ENCODE assay signal across 16 cellular contexts in genomic region chr1:184034761-184035379, GRCh38. TPM values are rescaled to one million over a fixed set of nuclear protein-coding genes. Genes with fewer than 3 reads are reported as not detected.
A peak's percentile ranks its signal among the peaks of the same experiment; 100 is the strongest.
DNase-seq lines count a peak whose midpoint lies in the region; ATAC-seq and TF ChIP-seq lines count a peak whose summit lies in the region.
"Had no signal": no experiment of that assay in that cellular context is flagged by ENCODE, and none has a peak within 500 bp of the region (broad histone marks: within the 10 kb centered on the region; RNA-seq: fewer than 3 reads in every experiment).

No MANE protein-coding gene starts in this region.

- no peaks in the 10 kb centered on the region for H3K9me3 Mint-ChIP-seq in HFFc6
- H3K9me3 Mint-ChIP-seq in activated T-helper 17 cell treated with anti-CD3 and anti-CD28 coated beads, Interleukin-2, amount 50 U/mL, for 72 hours: no peaks in the 10 kb centered on the region
- H3K9me3 Mint-ChIP-seq in activated naive CD8-positive, alpha-beta T cell treated with anti-CD3 and anti-CD28 coated beads, Interleukin-2, amount 50 U/mL, for 24 hours: no peaks in the 10 kb centered on the region
- H3K9me3 Mint-ChIP-seq in activated CD4-positive, alpha-beta T cell treated with anti-CD3 and anti-CD28 coated beads for 36 hours (ENCODE audit: low read depth): no peaks in the 10 kb centered on the region

- peak overlapping the region; percentile 97 for H3K27ac ChIP-seq in substantia nigra (ENCODE audit: low read depth, low read length, poor library complexity, severe bottlenecking)
- H3K27ac ChIP-seq: C4-2B, Peyer's patch, SJSA1 had no signal

- peaks cover 6% of the 10 kb centered on the region; the same call in 1 of the 2 replicates for H3K27me3 Mint-ChIP-seq in HFFc6 (ENCODE audit: insufficient read depth)
- H3K27me3 Mint-ChIP-seq in activated T-helper 17 cell treated with anti-CD3 and anti-CD28 coated beads, Interleukin-2, amount 50 U/mL, for 72 hours: peaks cover 46% of the 10 kb centered on the region
- H3K27me3 Mint-ChIP-seq in activated naive CD8-positive, alpha-beta T cell treated with anti-CD3 and anti-CD28 coated beads, Interleukin-2, amount 50 U/mL, for 24 hours: peaks cover 58% of the 10 kb centered on the region
- H3K27me3 Mint-ChIP-seq in activated CD4-positive, alpha-beta T cell treated with anti-CD3 and anti-CD28 coated beads for 36 hours: peaks cover 48% of the 10 kb centered on the region

- CTCF ChIA-PET in activated CD4-positive, alpha-beta T cell treated with anti-CD3 and anti-CD28 coated beads for 36 hours (lab: Charles Lee): interaction anchor here (0.7 kb wide), 1 partner anchor 16 kb away, joined by 3 read pairs; the partner anchor contains the start of gene TSEN15

- DNase-seq in HFFc6 (no peak), globus pallidus (ENCODE audit: low spot score) (peak; percentile 43), substantia nigra (lab: John Stamatoyannopoulos, UW) (no peak), HK-2 (ENCODE audit: unreplicated experiment) (no peak)
- DNase-seq in activated naive CD8-positive, alpha-beta T cell treated with anti-CD3 and anti-CD28 coated beads, Interleukin-2, amount 50 U/mL, for 24 hours: no peak
- DNase-seq in activated CD4-positive, alpha-beta T cell treated with anti-CD3 and anti-CD28 coated beads for 36 hours: no peak
- DNase-seq: ACHN, AML-193, DMS79, NCI-H1092, NCI-H1436 treated with DMSO at 0.1 percent for 48 hours, NCI-H2029, Peyer's patch had no signal

- no peak for ATAC-seq in activated T-helper 17 cell treated with anti-CD3 and anti-CD28 coated beads, Interleukin-2, amount 50 U/mL, for 72 hours (replicated peaks)
- ATAC-seq in activated naive CD8-positive, alpha-beta T cell treated with anti-CD3 and anti-CD28 coated beads, Interleukin-2, amount 50 U/mL, for 24 hours: no peak
- ATAC-seq in activated CD4-positive, alpha-beta T cell treated with anti-CD3 and anti-CD28 coated beads for 36 hours: no peak

- H3K4me3 Mint-ChIP-seq in HFFc6: no peak overlapping the region
- peak overlapping the region; percentile 77 for H3K4me3 Mint-ChIP-seq in activated T-helper 17 cell treated with anti-CD3 and anti-CD28 coated beads, Interleukin-2, amount 50 U/mL, for 72 hours
- H3K4me3 Mint-ChIP-seq in activated naive CD8-positive, alpha-beta T cell treated with anti-CD3 and anti-CD28 coated beads, Interleukin-2, amount 50 U/mL, for 24 hours: no peak overlapping the region
- no peak overlapping the region for H3K4me3 Mint-ChIP-seq in activated CD4-positive, alpha-beta T cell treated with anti-CD3 and anti-CD28 coated beads for 36 hours

- H3K36me3 Mint-ChIP-seq in HFFc6 (ENCODE audit: low read depth): no peaks in the 10 kb centered on the region
- H3K36me3 Mint-ChIP-seq in activated T-helper 17 cell treated with anti-CD3 and anti-CD28 coated beads, Interleukin-2, amount 50 U/mL, for 72 hours (ENCODE audit: low read depth): peaks cover 4% of the 10 kb centered on the region
- no peaks in the 10 kb centered on the region for H3K36me3 Mint-ChIP-seq in activated naive CD8-positive, alpha-beta T cell treated with anti-CD3 and anti-CD28 coated beads, Interleukin-2, amount 50 U/mL, for 24 hours (ENCODE audit: low read depth)
- no peaks in the 10 kb centered on the region for H3K36me3 Mint-ChIP-seq in activated CD4-positive, alpha-beta T cell treated with anti-CD3 and anti-CD28 coated beads for 36 hours (ENCODE audit: low read depth)

- POLR2A ChIA-PET in activated CD4-positive, alpha-beta T cell treated with anti-CD3 and anti-CD28 coated beads for 36 hours (lab: Charles Lee): interaction anchor here (0.6 kb wide), 1 partner anchor 552 kb away, joined by 3 read pairs; no protein-coding TSS in a partner anchor

- H3K27ac Mint-ChIP-seq in HFFc6: peak overlapping the region; percentile 68; the same call in 1 of the 2 replicates
- H3K27ac Mint-ChIP-seq in activated T-helper 17 cell treated with anti-CD3 and anti-CD28 coated beads, Interleukin-2, amount 50 U/mL, for 72 hours: no peak overlapping the region
- H3K27ac Mint-ChIP-seq in activated naive CD8-positive, alpha-beta T cell treated with anti-CD3 and anti-CD28 coated beads, Interleukin-2, amount 50 U/mL, for 24 hours: no peak overlapping the region
- H3K27ac Mint-ChIP-seq in activated CD4-positive, alpha-beta T cell treated with anti-CD3 and anti-CD28 coated beads for 36 hours: no peak overlapping the region

- H3K4me1 Mint-ChIP-seq in HFFc6 (ENCODE audit: low read depth): peaks cover 62% of the 10 kb centered on the region
- peaks cover 7% of the 10 kb centered on the region for H3K4me1 Mint-ChIP-seq in activated T-helper 17 cell treated with anti-CD3 and anti-CD28 coated beads, Interleukin-2, amount 50 U/mL, for 72 hours
- peaks cover 13% of the 10 kb centered on the region for H3K4me1 Mint-ChIP-seq in activated naive CD8-positive, alpha-beta T cell treated with anti-CD3 and anti-CD28 coated beads, Interleukin-2, amount 50 U/mL, for 24 hours
- H3K4me1 Mint-ChIP-seq in activated CD4-positive, alpha-beta T cell treated with anti-CD3 and anti-CD28 coated beads for 36 hours: peaks cover 9% of the 10 kb centered on the region

- TF ChIP-seq CTCF in HFFc6 (IDR thresholded peaks at IDR 0.05): no peak

- intact Hi-C loops in activated CD4-positive, alpha-beta T cell treated with anti-CD3 and anti-CD28 coated beads for 36 hours (cut with DNase I, micrococcal nuclease): loop anchor here (5.0 to 10.0 kb wide), 2 partner anchors 78 to 350 kb away; partner anchors contain the start of gene C1orf21 (in 1 of the 2)

RNA-seq across cellular contexts. Expression of gene COLGALT2, which starts 2.7 kb away (rescaled TPM):
- total RNA-seq in HFFc6 (2021; fragmentation: NEBNext Ultra II Directional; extraction: Animal tissue kit (Norgen Biotek cat#: 25700)): 1 to 10 TPM; 3.4 to 5.4 (median 4.6) TPM
- total RNA-seq in activated T-helper 17 cell treated with anti-CD3 and anti-CD28 coated beads, Interleukin-2, amount 50 U/mL, for 72 hours: 1 to 10 TPM in 1 of 2 donors, under 1 TPM in 1; 0.35 to 1.5 TPM
- total RNA-seq in activated CD4-positive, alpha-beta T cell treated with anti-CD3 and anti-CD28 coated beads for 36 hours: 1 to 10 TPM; 1.7 to 1.8 TPM

RNA-seq across cellular contexts. Expression of gene TSEN15, which starts 16.7 kb away (rescaled TPM):
- 10 to 100 TPM; 32.7 to 47.0 (median 40.4) TPM for total RNA-seq in HFFc6 (2021; fragmentation: NEBNext Ultra II Directional; extraction: Animal tissue kit (Norgen Biotek cat#: 25700))
- 10 to 100 TPM in 1 of 2 donors, 1 to 10 TPM in 1; 8.0 to 20.9 TPM for total RNA-seq in activated T-helper 17 cell treated with anti-CD3 and anti-CD28 coated beads, Interleukin-2, amount 50 U/mL, for 72 hours
- 10 to 100 TPM; 44.1 to 47.3 TPM for total RNA-seq in activated CD4-positive, alpha-beta T cell treated with anti-CD3 and anti-CD28 coated beads for 36 hours
